11 cellular contexts compared by ENCODE assay signal in genomic region chr12:124736115-124737039, GRCh38.
DNase-seq lines count a peak whose midpoint lies in the region; ATAC-seq and TF ChIP-seq lines count a peak whose summit lies in the region.
"Had no signal": no experiment of that assay in that cellular context is flagged by ENCODE, and none has a peak within 500 bp of the region (broad histone marks: within the 10 kb centered on the region; RNA-seq: fewer than 3 reads in every experiment).

No MANE protein-coding gene starts in this region.

- H3K27me3 ChIP-seq in upper lobe of right lung = no peaks in the 10 kb centered on the region
- H3K27me3 ChIP-seq: gastrocnemius medialis had no signal

- CTCF ChIA-PET in activated CD4-positive, alpha-beta memory T cell treated with anti-CD3 and anti-CD28 coated beads for 36 hours (lab: Charles Lee) = no interaction called here
- CTCF ChIA-PET in activated CD4-positive, alpha-beta memory T cell treated with anti-CD3 and anti-CD28 coated beads, Interleukin-2, amount 10 ng/mL, durations not matched to agents 7 days and 5 days (lab: Charles Lee) = interaction anchor here (1.0 kb wide), 1 partner anchor 38 kb away, joined by 3 read pairs; no protein-coding TSS in a partner anchor
- CTCF ChIA-PET in RWPE1 (lab: Yijun Ruan, JAX) = no interaction called here

- intact Hi-C loops in activated CD4-positive, alpha-beta memory T cell treated with anti-CD3 and anti-CD28 coated beads for 36 hours (cut with micrococcal nuclease) = no loop called here
- intact Hi-C loops in upper lobe of right lung (cut with DNase I) = no loop called here

- peak; percentile 20 for DNase-seq in activated CD4-positive, alpha-beta memory T cell treated with anti-CD3 and anti-CD28 coated beads for 36 hours
- no peak for DNase-seq in activated CD4-positive, alpha-beta memory T cell treated with anti-CD3 and anti-CD28 coated beads, Interleukin-2, amount 10 ng/mL, durations not matched to agents 7 days and 5 days
- DNase-seq in RWPE1 (ENCODE audit: low spot score) (no peak), SIG-M5 (lab: John Stamatoyannopoulos, UW) (no peak), upper lobe of right lung (no peak), iPS-NIHi11 (ENCODE audit: low spot score) (no peak)
- DNase-seq in central memory CD8-positive, alpha-beta T cell (ENCODE audit: low spot score in 2 of 2) = no peak
- DNase-seq in stimulated activated naive B cell treated with anti-CD40 and anti-IgM and Interleukin-4, amounts not matched to agents 10 μg/mL and 1 μg/mL and 100 μg/mL, for 72 hours = no peak
- DNase-seq: gastrocnemius medialis, NCI-H1092 had no signal

- peak; percentile 44 for ATAC-seq in central memory CD8-positive, alpha-beta T cell (replicated peaks; ENCODE audit: extremely low read depth, poor library complexity, severe bottlenecking)
- ATAC-seq in stimulated activated naive B cell treated with anti-CD40 and anti-IgM and Interleukin-4, amounts not matched to agents 10 μg/mL and 1 μg/mL and 100 μg/mL, for 72 hours (replicated peaks) = peak; percentile 18 to 31
- ATAC-seq in upper lobe of right lung = no peak
- ATAC-seq: A549, gastrocnemius medialis had no signal

- H3K27ac ChIP-seq in RWPE1 (peak overlapping the region; percentile 13; the same call in 1 of the 2 replicates), upper lobe of right lung (no peak overlapping the region)
- H3K27ac ChIP-seq: gastrocnemius medialis had no signal

- no peaks in the 10 kb centered on the region for H3K36me3 Mint-ChIP-seq in activated CD4-positive, alpha-beta memory T cell treated with anti-CD3 and anti-CD28 coated beads for 36 hours
- H3K36me3 Mint-ChIP-seq in activated CD4-positive, alpha-beta memory T cell treated with anti-CD3 and anti-CD28 coated beads, Interleukin-2, amount 10 ng/mL, durations not matched to agents 7 days and 5 days (ENCODE audit: low read depth) = no peaks in the 10 kb centered on the region
- H3K36me3 Mint-ChIP-seq in central memory CD8-positive, alpha-beta T cell (ENCODE audit: insufficient read depth) = peaks cover 3% of the 10 kb centered on the region
- H3K36me3 Mint-ChIP-seq in stimulated activated naive B cell treated with anti-CD40 and anti-IgM and Interleukin-4, amounts not matched to agents 10 μg/mL and 1 μg/mL and 100 μg/mL, for 72 hours = peaks cover 0 to 2% of the 10 kb centered on the region in 2 donors

- H3K4me3 ChIP-seq in upper lobe of right lung = no peak overlapping the region
- H3K4me3 ChIP-seq: A549 had no signal

- TF ChIP-seq CTCF in RWPE1 (conservative IDR thresholded peaks at IDR 0.05; ENCODE audit: low read depth) (no peak), upper lobe of right lung (IDR thresholded peaks at IDR 0.05) (no peak)

- H3K9me3 ChIP-seq in upper lobe of right lung = no peaks in the 10 kb centered on the region
- H3K9me3 ChIP-seq: gastrocnemius medialis had no signal

- peaks cover 23% of the 10 kb centered on the region for H3K4me1 ChIP-seq in upper lobe of right lung

- H3K27me3 Mint-ChIP-seq in activated CD4-positive, alpha-beta memory T cell treated with anti-CD3 and anti-CD28 coated beads for 36 hours = peaks cover 2% of the 10 kb centered on the region
- H3K27me3 Mint-ChIP-seq in activated CD4-positive, alpha-beta memory T cell treated with anti-CD3 and anti-CD28 coated beads, Interleukin-2, amount 10 ng/mL, durations not matched to agents 7 days and 5 days = peaks cover 28% of the 10 kb centered on the region
- peaks cover 5% of the 10 kb centered on the region for H3K27me3 Mint-ChIP-seq in central memory CD8-positive, alpha-beta T cell
- H3K27me3 Mint-ChIP-seq in stimulated activated naive B cell treated with anti-CD40 and anti-IgM and Interleukin-4, amounts not matched to agents 10 μg/mL and 1 μg/mL and 100 μg/mL, for 72 hours = peaks cover 18 to 52% of the 10 kb centered on the region in 2 donors

- H3K4me3 Mint-ChIP-seq in activated CD4-positive, alpha-beta memory T cell treated with anti-CD3 and anti-CD28 coated beads for 36 hours = no peak overlapping the region
- no peak overlapping the region for H3K4me3 Mint-ChIP-seq in activated CD4-positive, alpha-beta memory T cell treated with anti-CD3 and anti-CD28 coated beads, Interleukin-2, amount 10 ng/mL, durations not matched to agents 7 days and 5 days
- peak overlapping the region; percentile 31 for H3K4me3 Mint-ChIP-seq in central memory CD8-positive, alpha-beta T cell
- H3K4me3 Mint-ChIP-seq in stimulated activated naive B cell treated with anti-CD40 and anti-IgM and Interleukin-4, amounts not matched to agents 10 μg/mL and 1 μg/mL and 100 μg/mL, for 72 hours = no peak overlapping the region

- H3K4me1 Mint-ChIP-seq in activated CD4-positive, alpha-beta memory T cell treated with anti-CD3 and anti-CD28 coated beads for 36 hours (ENCODE audit: low read depth) = peaks cover 34% of the 10 kb centered on the region
- peaks cover 3% of the 10 kb centered on the region for H3K4me1 Mint-ChIP-seq in activated CD4-positive, alpha-beta memory T cell treated with anti-CD3 and anti-CD28 coated beads, Interleukin-2, amount 10 ng/mL, durations not matched to agents 7 days and 5 days
- peaks cover 22% of the 10 kb centered on the region for H3K4me1 Mint-ChIP-seq in central memory CD8-positive, alpha-beta T cell
- peaks cover 3 to 25% of the 10 kb centered on the region in 2 donors for H3K4me1 Mint-ChIP-seq in stimulated activated naive B cell treated with anti-CD40 and anti-IgM and Interleukin-4, amounts not matched to agents 10 μg/mL and 1 μg/mL and 100 μg/mL, for 72 hours

- H3K36me3 ChIP-seq in upper lobe of right lung = no peaks in the 10 kb centered on the region
- H3K36me3 ChIP-seq: gastrocnemius medialis had no signal

- POLR2A ChIA-PET in activated CD4-positive, alpha-beta memory T cell treated with anti-CD3 and anti-CD28 coated beads for 36 hours (lab: Charles Lee) = no interaction called here
- POLR2A ChIA-PET in activated CD4-positive, alpha-beta memory T cell treated with anti-CD3 and anti-CD28 coated beads, Interleukin-2, amount 10 ng/mL, durations not matched to agents 7 days and 5 days (lab: Charles Lee) = no interaction called here
- POLR2A ChIA-PET in RWPE1 (lab: Yijun Ruan, JAX; ENCODE audit: low non-redundant PET) = no interaction called here

- H3K27ac Mint-ChIP-seq in activated CD4-positive, alpha-beta memory T cell treated with anti-CD3 and anti-CD28 coated beads for 36 hours = no peak overlapping the region
- no peak overlapping the region for H3K27ac Mint-ChIP-seq in activated CD4-positive, alpha-beta memory T cell treated with anti-CD3 and anti-CD28 coated beads, Interleukin-2, amount 10 ng/mL, durations not matched to agents 7 days and 5 days
- H3K27ac Mint-ChIP-seq in central memory CD8-positive, alpha-beta T cell (ENCODE audit: low read depth) = no peak overlapping the region
- H3K27ac Mint-ChIP-seq in stimulated activated naive B cell treated with anti-CD40 and anti-IgM and Interleukin-4, amounts not matched to agents 10 μg/mL and 1 μg/mL and 100 μg/mL, for 72 hours = no peak overlapping the region

- peaks cover 2% of the 10 kb centered on the region for H3K9me3 Mint-ChIP-seq in activated CD4-positive, alpha-beta memory T cell treated with anti-CD3 and anti-CD28 coated beads for 36 hours
- no peaks in the 10 kb centered on the region for H3K9me3 Mint-ChIP-seq in activated CD4-positive, alpha-beta memory T cell treated with anti-CD3 and anti-CD28 coated beads, Interleukin-2, amount 10 ng/mL, durations not matched to agents 7 days and 5 days
- no peaks in the 10 kb centered on the region for H3K9me3 Mint-ChIP-seq in central memory CD8-positive, alpha-beta T cell
- no peaks in the 10 kb centered on the region for H3K9me3 Mint-ChIP-seq in stimulated activated naive B cell treated with anti-CD40 and anti-IgM and Interleukin-4, amounts not matched to agents 10 μg/mL and 1 μg/mL and 100 μg/mL, for 72 hours
